ENCODE assay signal across 9 cellular contexts in the genomic region with DNA sequence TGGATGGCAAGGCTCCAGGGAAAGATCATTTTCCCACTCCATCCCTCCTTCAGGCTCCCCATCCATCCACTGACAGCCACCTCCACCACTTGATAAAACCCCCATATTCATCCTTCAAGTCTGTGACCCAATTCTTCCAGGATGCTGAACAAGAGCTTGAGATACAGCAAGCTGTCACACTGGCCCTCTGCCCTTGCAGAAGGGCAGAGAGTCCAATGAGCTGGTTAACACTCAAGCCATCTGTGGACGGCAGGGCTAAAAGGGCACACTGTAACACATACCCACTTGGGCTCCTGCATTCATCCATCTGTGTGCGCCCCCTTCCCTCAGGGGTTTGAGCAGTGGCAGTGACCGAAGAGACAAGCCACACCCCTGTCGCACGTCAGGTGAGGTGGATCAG. TPM values are rescaled to one million over a fixed set of nuclear protein-coding genes. Genes with fewer than 3 reads are reported as not detected.
"Had no signal": no experiment of that assay in that cellular context is flagged by ENCODE, and none has a peak within 500 bp of the region (broad histone marks: within the 10 kb centered on the region; RNA-seq: fewer than 3 reads in every experiment).

No MANE protein-coding gene starts in this region.

- ATAC-seq: HCT116, HepG2 had no signal

- DNase-seq: GM23248, GOT3, H7, HFFc6, KBM-7 had no signal

- H3K27ac Mint-ChIP-seq: HFFc6, IgD-negative memory B cell had no signal

- H3K36me3 Mint-ChIP-seq: IgD-negative memory B cell had no signal

- H3K9me3 Mint-ChIP-seq: HFFc6, IgD-negative memory B cell had no signal

- H3K4me3 Mint-ChIP-seq: HFFc6, IgD-negative memory B cell had no signal

RNA-seq across cellular contexts. Expression of a gene that starts 30.8 kb away (rescaled TPM):
- total RNA-seq: HepG2, HFFc6, HT1080 had no signal
